ENCODE assay signal across 4 cellular contexts in the genomic region with DNA sequence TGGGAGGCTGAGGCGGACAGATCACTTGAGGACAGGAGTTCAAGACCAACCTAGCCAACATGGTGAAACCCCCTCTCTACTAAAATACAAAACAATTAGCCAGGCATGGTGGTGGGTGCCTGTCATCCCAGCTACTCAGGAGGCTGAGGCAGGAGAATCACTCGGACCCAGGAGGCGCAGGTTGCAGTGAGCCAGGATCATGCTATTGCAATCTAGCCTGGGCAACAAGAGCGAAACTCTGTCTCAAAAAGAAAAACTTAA.
A peak's percentile ranks its signal among the peaks of the same experiment; 100 is the strongest.
DNase-seq lines count a peak whose midpoint lies in the region; ATAC-seq, FAIRE-seq and TF ChIP-seq lines count a peak whose summit lies in the region.
"Not testable (repeated sequence)": the region's sequence is repeated elsewhere in the genome, so short reads cannot be mapped to it uniquely, and the experiment has no call there.

No MANE protein-coding gene starts in this region.

- H3K36me3 ChIP-seq in colonic mucosa; HepG2 (replicated peaks in 1 of 2; ENCODE audit: control insufficient read depth in 1 of 2, insufficient read depth in 2 of 2, low read length in 2 of 2): not testable (repeated sequence)

- H3K4me3 ChIP-seq in A549; colonic mucosa; HepG2 (replicated peaks in 1 of 3; ENCODE audit: insufficient read depth in 1 of 3, low read depth in 2 of 3, low read length in 3 of 3): not testable (repeated sequence)

- not testable (repeated sequence) for BruUV-seq in HepG2 (replicated peaks; lab: Mats Ljungman, UMichigan)

- H3K27ac ChIP-seq in 22Rv1, result peak overlapping the region; percentile 34; the same call in 1 of the 2 replicates
- not testable (repeated sequence) for H3K27ac ChIP-seq in A549; colonic mucosa; HepG2 (ENCODE audit: extremely low read length, insufficient read depth, low read length)

- not testable (repeated sequence) for DNase-seq in A549 (ENCODE audit: low read depth in 1 of 2, low spot score in 1 of 2); HepG2 (ENCODE audit: low spot score)
- DNase-seq in colonic mucosa, result peak; percentile 44

- TF ChIP-seq CTCF in 22Rv1 (IDR thresholded peaks at IDR 0.05); A549 (IDR thresholded peaks at IDR 0.05); colonic mucosa (IDR thresholded peaks at IDR 0.05); HepG2 (CRISPR knock-in tag; IDR thresholded peaks at IDR 0.05): not testable (repeated sequence)

- not testable (repeated sequence) for ATAC-seq in A549, HepG2

- in situ Hi-C loops in HepG2 (cut with HindIII; ENCODE audit: extremely low pct_ligation_motif_present, low pct_unique_long_range_greater_than_20kb), result not testable (repeated sequence)

- POLR2A ChIA-PET in A549 (lab: Yijun Ruan, JAX); HepG2 (lab: Yijun Ruan, JAX): not testable (repeated sequence)

- H3K4me2 ChIP-seq in A549, result peak overlapping the region; percentile 55
- H3K4me2 ChIP-seq in HepG2 (ENCODE audit: low read depth, low read length), result not testable (repeated sequence)

- H3K79me2 ChIP-seq in HepG2 (ENCODE audit: insufficient read depth, low read length), result not testable (repeated sequence)

- not testable (repeated sequence) for H3K9ac ChIP-seq in colonic mucosa (ENCODE audit: low read depth in 2 of 2, low read length in 2 of 2); HepG2 (ENCODE audit: insufficient read depth, low read depth, low read length)

- H3K27me3 ChIP-seq in colonic mucosa; HepG2 (ENCODE audit: control insufficient read depth in 1 of 2, insufficient read depth in 2 of 2, low read length in 2 of 2): not testable (repeated sequence)

- TF ChIP-seq POLR2A in A549 (IDR thresholded peaks at IDR 0.05; ENCODE audit: low read length); HepG2 (IDR thresholded peaks at IDR 0.05; ENCODE audit: insufficient read depth in 1 of 2, low read depth in 2 of 2, low read length in 2 of 2): not testable (repeated sequence)

- H4K20me1 ChIP-seq in HepG2 (ENCODE audit: insufficient read depth, low read length), result not testable (repeated sequence)

- peaks cover 15% of the 10 kb centered on the region for H3K4me1 ChIP-seq in A549
- H3K4me1 ChIP-seq in colonic mucosa, result not testable (repeated sequence)
- peaks cover 18% of the 10 kb centered on the region for H3K4me1 ChIP-seq in HepG2 (ENCODE audit: insufficient read depth, low read length)

- FAIRE-seq in A549 (lab: Jason Lieb, UNC); HepG2 (lab: Jason Lieb, UNC): not testable (repeated sequence)

- 74% methylated on average over 4 of the region's 4 CpGs for WGBS in A549 (ENCODE audit: missing lambda C conversion rate)
- WGBS in HepG2 (ENCODE audit: low lambda C conversion rate), result 83% methylated on average over 4 of the region's 4 CpGs

- H3K9me3 ChIP-seq in A549; colonic mucosa; HepG2 (ENCODE audit: low read length): not testable (repeated sequence)

- TF ChIP-seq RAD21 in A549 (conservative IDR thresholded peaks at IDR 0.05 in 1 of 2, IDR thresholded peaks at IDR 0.05 in 1 of 2); HepG2 (CRISPR knock-in tag; IDR thresholded peaks at IDR 0.05): not testable (repeated sequence)

- CTCF ChIA-PET in A549 (lab: Yijun Ruan, JAX); HepG2 (lab: Yijun Ruan, JAX; ENCODE audit: low intra/inter-chr PET ratio, low total read pairs): not testable (repeated sequence)

- TF ChIP-seq EP300 in A549 (IDR thresholded peaks at IDR 0.05); HepG2 (IDR thresholded peaks at IDR 0.05; ENCODE audit: low read depth in 2 of 2, low read length in 2 of 2); HepG2 (CRISPR knock-in tag; IDR thresholded peaks at IDR 0.05; ENCODE audit: borderline replicate concordance): not testable (repeated sequence)

- intact Hi-C loops in colonic mucosa (cut with DNase I), result not testable (repeated sequence)
- intact Hi-C loops in HepG2 (cut with micrococcal nuclease; ENCODE audit: unreplicated experiment), result loop anchor here (1.0 kb wide), 1 partner anchor 84 kb away; no protein-coding TSS in a partner anchor

- H2AFZ ChIP-seq in HepG2 (ENCODE audit: low read length), result not testable (repeated sequence)

TF ChIP-seq in HepG2, 621 proteins besides CTCF, POLR2A, EP300 and RAD21:
- TF ChIP-seq ZMYM3 (CRISPR knock-in tag; IDR thresholded peaks at IDR 0.05) (0 out of 2 replicates have a peak, but pooled peaks have one; percentile 28), ADNP (CRISPR knock-in tag; IDR thresholded peaks at IDR 0.05) (peak; percentile 57; the same call in 1 of the 2 replicates), HNF1B (CRISPR knock-in tag; IDR thresholded peaks at IDR 0.05) (peak; percentile 40; the same call in 1 of the 2 replicates), RCOR2 (CRISPR knock-in tag; IDR thresholded peaks at IDR 0.05) (0 out of 2 replicates have a peak, but pooled peaks have one; percentile 15), ZMYM2 (CRISPR knock-in tag; IDR thresholded peaks at IDR 0.05) (peak; percentile 83; the same call in 1 of the 2 replicates)
